9 cellular contexts compared by ENCODE assay signal in genomic region chr11:62830904-62831519, GRCh38. TPM values are rescaled to one million over a fixed set of nuclear protein-coding genes. Genes with fewer than 3 reads are reported as not detected.
DNase-seq lines count a peak whose midpoint lies in the region; ATAC-seq and TF ChIP-seq lines count a peak whose summit lies in the region.
"Had no signal": no experiment of that assay in that cellular context is flagged by ENCODE, and none has a peak within 500 bp of the region (broad histone marks: within the 10 kb centered on the region; RNA-seq: fewer than 3 reads in every experiment).

No MANE protein-coding gene starts in this region.

- intact Hi-C loops in adrenal gland (cut with DNase I): no loop called here

- no peak for DNase-seq in DND-41
- DNase-seq in HL-60 (ENCODE audit: low read depth in 1 of 2, low spot score in 1 of 2): no peak
- peak in 1 of 7 donors; percentile 29 for DNase-seq in adrenal gland
- no peak for DNase-seq in occipital lobe (lab: John Stamatoyannopoulos, UW)
- DNase-seq in cortex of kidney (lab: John Stamatoyannopoulos, UW): no peak

- peak in 1 of 2 donors; percentile 65 for TF ChIP-seq POLR2A in adrenal gland (IDR thresholded peaks at IDR 0.05)

- H3K4me1 ChIP-seq in DND-41 (ENCODE audit: insufficient read depth, low read length) (peaks cover 49% of the 10 kb centered on the region), adrenal gland (replicated peaks in 1 of 2) (peaks cover 14 to 23% of the 10 kb centered on the region in 2 donors), thymus (ENCODE audit: control insufficient read depth, insufficient read depth, low read length) (peaks cover 15% of the 10 kb centered on the region)

- peaks cover 26% of the 10 kb centered on the region; the same call in 1 of the 2 replicates for H4K20me1 ChIP-seq in DND-41 (ENCODE audit: insufficient read depth, low read length)

- peaks cover 66% of the 10 kb centered on the region for H3K79me2 ChIP-seq in DND-41 (ENCODE audit: insufficient read depth, low read length)

- TF ChIP-seq CTCF in DND-41 (IDR thresholded peaks at IDR 0.05; ENCODE audit: borderline replicate concordance, extremely low read depth, low read length, poor library complexity, severe bottlenecking) (no peak), HL-60 (IDR thresholded peaks at IDR 0.05; ENCODE audit: insufficient read depth, low read length) (no peak), adrenal gland (IDR thresholded peaks at IDR 0.05) (peak in 1 of 6 experiments; percentile 24)

- peak overlapping the region; percentile 97 to 99 for H3K4me3 ChIP-seq in DND-41 (ENCODE audit: low read depth in 1 of 2, low read length in 2 of 2)
- H3K4me3 ChIP-seq in HL-60 (replicated peaks; ENCODE audit: insufficient read depth, low read length): peak overlapping the region; percentile 94
- peak overlapping the region; percentile 34 to 93 (median 77) for H3K4me3 ChIP-seq in adrenal gland
- peak overlapping the region; percentile 74 for H3K4me3 ChIP-seq in thymus (ENCODE audit: low read length)

- H3K9me3 ChIP-seq in DND-41 (ENCODE audit: insufficient read depth, low read length, severe bottlenecking) (no peaks in the 10 kb centered on the region), adrenal gland (replicated peaks in 1 of 3) (no peaks in the 10 kb centered on the region), thymus (ENCODE audit: control insufficient read depth) (no peaks in the 10 kb centered on the region)

- peak overlapping the region; percentile 89 for H2AFZ ChIP-seq in DND-41 (ENCODE audit: low read depth, low read length)

- no peaks in the 10 kb centered on the region for H3K27me3 ChIP-seq in DND-41 (ENCODE audit: insufficient read depth, low read length, poor library complexity)
- no peaks in the 10 kb centered on the region for H3K27me3 ChIP-seq in HL-60 (ENCODE audit: insufficient read depth, poor library complexity, severe bottlenecking)
- no peaks in the 10 kb centered on the region for H3K27me3 ChIP-seq in adrenal gland
- H3K27me3 ChIP-seq in layer of hippocampus (ENCODE audit: control insufficient read depth, insufficient read depth, low read length): no peaks in the 10 kb centered on the region
- no peaks in the 10 kb centered on the region for H3K27me3 ChIP-seq in thymus (ENCODE audit: control insufficient read depth, insufficient read depth)

- ATAC-seq in DND-41 (ENCODE audit: insufficient read depth, low read depth) (0 out of 3 replicates have a peak, but pooled peaks have one; percentile 0), HG03045 (IDR thresholded peaks at IDR 0.05; ENCODE audit: unreplicated experiment) (no peak)

- peak overlapping the region; percentile 96 for H3K4me2 ChIP-seq in DND-41 (ENCODE audit: insufficient read depth, low read length)

- H3K27ac ChIP-seq in DND-41 (ENCODE audit: low read length) (peak overlapping the region; percentile 79), HL-60 (replicated peaks) (peak overlapping the region; percentile 92), adrenal gland (peak overlapping the region; percentile 50 to 98 (median 96)), layer of hippocampus (ENCODE audit: low read depth, low read length) (peak overlapping the region; percentile 98), thymus (ENCODE audit: low read depth) (peak overlapping the region; percentile 94)

- H3K9ac ChIP-seq in DND-41 (ENCODE audit: low read depth, low read length): peak overlapping the region; percentile 92

- 0 to 2% (median 1%) methylated on average over 10 to 33 of the region's 33 CpGs for WGBS in adrenal gland, 4 donors
- WGBS in thymus: 1% methylated on average over 33 of the region's 33 CpGs

- H3K36me3 ChIP-seq in DND-41 (ENCODE audit: insufficient read depth, low read length) (peaks cover 64% of the 10 kb centered on the region), adrenal gland (replicated peaks in 1 of 2) (peaks cover 0 to 51% of the 10 kb centered on the region in 2 donors), thymus (ENCODE audit: control insufficient read depth, insufficient read depth) (peaks cover 34% of the 10 kb centered on the region)

RNA-seq across cellular contexts. Expression of gene STX5, which starts 0.8 kb away (rescaled TPM):
- total RNA-seq in adrenal gland (10 to 100 TPM; 22.2 to 59.9 (median 36.2) TPM), occipital lobe (32.8 TPM)
- polyA plus RNA-seq in adrenal gland (10 to 100 TPM; 19.7 to 52.4 (median 22.4) TPM), thymus (31.2 TPM)

RNA-seq across cellular contexts. Expression of gene TEX54, which starts 1.6 kb away (rescaled TPM):
- total RNA-seq in adrenal gland (not detected), occipital lobe (not detected)
- polyA plus RNA-seq in adrenal gland (1 to 10 TPM in 1 of 3 donors, under 1 TPM in 1, not detected in 1; 0.27 to 1.4 TPM), thymus (1.3 TPM)
- total RNA-seq: T-helper 1 cell treated with Interleukin-12 subunit alpha and Interleukin-12 subunit beta and Interleukin-4 antibody, amounts not matched to agents 30 ng/mL and 1 ng/mL, for 36 hours had no signal

RNA-seq across cellular contexts. Expression of gene WDR74, which starts 8.4 kb away (rescaled TPM):
- total RNA-seq in adrenal gland (10 to 100 TPM; 21.7 to 52.1 (median 36.8) TPM), occipital lobe (47.9 TPM)
- polyA plus RNA-seq in adrenal gland (100 to 1,000 TPM in 2 of 3 donors, 10 to 100 TPM in 1; 35.4 to 119 (median 102) TPM), thymus (57.2 TPM)

RNA-seq across cellular contexts. Expression of gene NXF1, which starts 25.8 kb away (rescaled TPM):
- total RNA-seq in adrenal gland (100 to 1,000 TPM in 1 of 8 donors, 10 to 100 TPM in 7; 32.8 to 134 (median 67.7) TPM), occipital lobe (13.1 TPM)
- polyA plus RNA-seq in adrenal gland (100 to 1,000 TPM in 2 of 3 donors, 10 to 100 TPM in 1; 87.0 to 274 (median 231) TPM), thymus (186 TPM)

RNA-seq across cellular contexts. Expression of gene TMEM223, which starts 39.2 kb away (rescaled TPM):
- total RNA-seq in adrenal gland (10 to 100 TPM; 12.6 to 49.1 (median 22.8) TPM), occipital lobe (15.9 TPM)
- polyA plus RNA-seq in adrenal gland (10 to 100 TPM; 32.0 to 41.3 (median 32.5) TPM), thymus (18.4 TPM)
